In genomic region chr16:75485230-75486013, GRCh38 we compare ENCODE assay signal across 16 cellular contexts. TPM values are rescaled to one million over a fixed set of nuclear protein-coding genes. Genes with fewer than 3 reads are reported as not detected.
A peak's percentile ranks its signal among the peaks of the same experiment; 100 is the strongest.
DNase-seq lines count a peak whose midpoint lies in the region; ATAC-seq and TF ChIP-seq lines count a peak whose summit lies in the region.
"Had no signal": no experiment of that assay in that cellular context is flagged by ENCODE, and none has a peak within 500 bp of the region (broad histone marks: within the 10 kb centered on the region; RNA-seq: fewer than 3 reads in every experiment).

No MANE protein-coding gene starts in this region.

- H3F3A ChIP-seq in DOHH2 (ENCODE audit: control insufficient read depth, insufficient read depth) (no peaks in the 10 kb centered on the region), SK-N-SH (replicated peaks; ENCODE audit: insufficient read depth) (no peaks in the 10 kb centered on the region)

- POLR2A ChIA-PET in SK-N-SH (lab: Yijun Ruan, JAX), result no interaction called here

- no peaks in the 10 kb centered on the region for H3K79me2 ChIP-seq in DOHH2 (ENCODE audit: control insufficient read depth, low read length)
- no peaks in the 10 kb centered on the region for H3K79me2 ChIP-seq in SK-N-SH (ENCODE audit: insufficient read depth)

- H3K4me3 ChIP-seq in DOHH2 (ENCODE audit: low read length), result peak overlapping the region; percentile 17; the same call in 1 of the 2 replicates
- H3K4me3 ChIP-seq in stomach, result no peak overlapping the region
- no peak overlapping the region for H3K4me3 ChIP-seq in SK-N-SH (ENCODE audit: low read depth in 2 of 2, low read length in 1 of 2)

- ATAC-seq in GM21390 (IDR thresholded peaks at IDR 0.05; ENCODE audit: unreplicated experiment) (peak; percentile 40), HG03432 (IDR thresholded peaks at IDR 0.05; ENCODE audit: unreplicated experiment) (peak; percentile 63), foreskin keratinocyte (no peak)
- ATAC-seq: activated CD4-positive, alpha-beta T cell treated with anti-CD3 and anti-CD28 coated beads for 36 hours; activated T-cell treated with anti-CD3 and anti-CD28 coated beads, Interleukin-2, amount 50 U/mL, for 72 hours had no signal

- peak overlapping the region; percentile 46 for H3K4me2 ChIP-seq in DOHH2 (ENCODE audit: low read length)
- H3K4me2 ChIP-seq in SK-N-SH, result no peak overlapping the region

- H3K27me3 ChIP-seq in DOHH2 (ENCODE audit: control insufficient read depth, low read length) (no peaks in the 10 kb centered on the region), foreskin keratinocyte (no peaks in the 10 kb centered on the region), stomach (peaks cover 0 to 20% (median 0%) of the 10 kb centered on the region in 3 donors), SK-N-SH (ENCODE audit: insufficient read depth) (no peaks in the 10 kb centered on the region)

- H2AFZ ChIP-seq in SK-N-SH (ENCODE audit: low read depth), result no peak overlapping the region

- WGBS in stomach, 5 donors, result 72 to 90% (median 85%) methylated on average over 7 of the region's 7 CpGs
- whole genome bisulfite sequencing in SK-N-SH (ENCODE audit: low lambda C conversion rate), result 76% methylated on average over 7 of the region's 7 CpGs

- no peaks in the 10 kb centered on the region for H3K9me2 ChIP-seq in DOHH2 (replicated peaks; ENCODE audit: control insufficient read depth, low read length)
- H3K9me2 ChIP-seq in SK-N-SH, result no peaks in the 10 kb centered on the region

- H4K20me1 ChIP-seq in DOHH2 (ENCODE audit: control insufficient read depth, insufficient read depth, low read depth, low read length) (no peaks in the 10 kb centered on the region), SK-N-SH (ENCODE audit: insufficient read depth) (no peaks in the 10 kb centered on the region)

- 0 out of 2 replicates have a peak overlapping the region, but pooled peaks have one; percentile 6 for H3K27ac ChIP-seq in DOHH2 (ENCODE audit: low read depth, low read length)
- peak overlapping the region; percentile 90 for H3K27ac ChIP-seq in foreskin keratinocyte
- no peak overlapping the region for H3K27ac ChIP-seq in stomach
- no peak overlapping the region for H3K27ac ChIP-seq in SK-N-SH (ENCODE audit: low read depth in 2 of 2, low read length in 1 of 2)
- H3K27ac ChIP-seq: HL-60 had no signal

- H3K9me3 ChIP-seq in DOHH2 (ENCODE audit: control insufficient read depth, insufficient read depth, low read length) (no peaks in the 10 kb centered on the region), stomach (no peaks in the 10 kb centered on the region), SK-N-SH (no peaks in the 10 kb centered on the region)

- intact Hi-C loops in stomach (cut with DNase I; ENCODE audit: low total_unique reads), result no loop called here

- H3K36me3 ChIP-seq in DOHH2 (ENCODE audit: control insufficient read depth, low read length) (no peaks in the 10 kb centered on the region), stomach (no peaks in the 10 kb centered on the region), SK-N-SH (replicated peaks in 1 of 2; ENCODE audit: control insufficient read depth in 1 of 2, insufficient read depth in 2 of 2, low read length in 1 of 2) (no peaks in the 10 kb centered on the region)

- H3K4me1 ChIP-seq in DOHH2 (ENCODE audit: control insufficient read depth, low read length) (peaks cover 16% of the 10 kb centered on the region), foreskin keratinocyte (peaks cover 40% of the 10 kb centered on the region), stomach (no peaks in the 10 kb centered on the region), SK-N-SH (ENCODE audit: control insufficient read depth in 1 of 2, insufficient read depth in 2 of 2, low read depth in 1 of 2, low read length in 1 of 2) (no peaks in the 10 kb centered on the region)

- no peak for TF ChIP-seq CTCF in DOHH2 (IDR thresholded peaks at IDR 0.05; ENCODE audit: low read depth, low read length, poor library complexity, severe bottlenecking)
- TF ChIP-seq CTCF in foreskin keratinocyte (conservative IDR thresholded peaks at IDR 0.05), result no peak
- TF ChIP-seq CTCF in stomach (IDR thresholded peaks at IDR 0.05), result no peak
- no peak for TF ChIP-seq CTCF in SK-N-SH (IDR thresholded peaks at IDR 0.05)

- H3K9ac ChIP-seq in SK-N-SH, result no peak overlapping the region

- no peak for TF ChIP-seq RAD21 in SK-N-SH (IDR thresholded peaks at IDR 0.05; ENCODE audit: low read length)

- no peak for TF ChIP-seq POLR2A in stomach (IDR thresholded peaks at IDR 0.05)

- CTCF ChIA-PET in SK-N-SH (lab: Yijun Ruan, JAX), result interaction anchor here (0.7 to 3.0 kb wide), 5 partner anchors 13 to 65 kb away, joined by 3 to 12 read pairs (median 6); partner anchors contain the start of gene TMEM170A

- DNase-seq in foreskin keratinocyte (peak in 1 of 2 donors; percentile 17), stomach (no peak), dedifferentiated amniotic fluid mesenchymal stem cell (ENCODE audit: extremely low spot score) (no peak), NCI-H187 treated with DMSO at 0.1 percent for 48 hours (lab: John Stamatoyannopoulos, UW) (no peak), SK-N-SH (no peak)
- DNase-seq: activated CD4-positive, alpha-beta T cell treated with anti-CD3 and anti-CD28 coated beads for 36 hours; activated T-cell treated with anti-CD3 and anti-CD28 coated beads, Interleukin-2, amount 50 U/mL, for 72 hours; anterior cingulate cortex; dermis blood vessel endothelial cell; nucleus accumbens; T-helper 1 cell had no signal

- TF ChIP-seq EP300 in stomach (IDR thresholded peaks at IDR 0.05), result no peak
- TF ChIP-seq EP300 in SK-N-SH (IDR thresholded peaks at IDR 0.05; ENCODE audit: borderline replicate concordance in 1 of 2, low read depth in 1 of 2, low read length in 1 of 2), result no peak

TF ChIP-seq in SK-N-SH, 30 proteins besides CTCF, POLR2A, EP300 and RAD21 (continues in another document):
- no peak for TF ChIP-seq RXRA (IDR thresholded peaks at IDR 0.05; ENCODE audit: borderline replicate concordance, low read depth)
- TF ChIP-seq TAF1 (IDR thresholded peaks at IDR 0.05; ENCODE audit: borderline replicate concordance, low read depth, low read length), result no peak
- TF ChIP-seq TCF12 (IDR thresholded peaks at IDR 0.05), result no peak
- TF ChIP-seq, protein P1, sequence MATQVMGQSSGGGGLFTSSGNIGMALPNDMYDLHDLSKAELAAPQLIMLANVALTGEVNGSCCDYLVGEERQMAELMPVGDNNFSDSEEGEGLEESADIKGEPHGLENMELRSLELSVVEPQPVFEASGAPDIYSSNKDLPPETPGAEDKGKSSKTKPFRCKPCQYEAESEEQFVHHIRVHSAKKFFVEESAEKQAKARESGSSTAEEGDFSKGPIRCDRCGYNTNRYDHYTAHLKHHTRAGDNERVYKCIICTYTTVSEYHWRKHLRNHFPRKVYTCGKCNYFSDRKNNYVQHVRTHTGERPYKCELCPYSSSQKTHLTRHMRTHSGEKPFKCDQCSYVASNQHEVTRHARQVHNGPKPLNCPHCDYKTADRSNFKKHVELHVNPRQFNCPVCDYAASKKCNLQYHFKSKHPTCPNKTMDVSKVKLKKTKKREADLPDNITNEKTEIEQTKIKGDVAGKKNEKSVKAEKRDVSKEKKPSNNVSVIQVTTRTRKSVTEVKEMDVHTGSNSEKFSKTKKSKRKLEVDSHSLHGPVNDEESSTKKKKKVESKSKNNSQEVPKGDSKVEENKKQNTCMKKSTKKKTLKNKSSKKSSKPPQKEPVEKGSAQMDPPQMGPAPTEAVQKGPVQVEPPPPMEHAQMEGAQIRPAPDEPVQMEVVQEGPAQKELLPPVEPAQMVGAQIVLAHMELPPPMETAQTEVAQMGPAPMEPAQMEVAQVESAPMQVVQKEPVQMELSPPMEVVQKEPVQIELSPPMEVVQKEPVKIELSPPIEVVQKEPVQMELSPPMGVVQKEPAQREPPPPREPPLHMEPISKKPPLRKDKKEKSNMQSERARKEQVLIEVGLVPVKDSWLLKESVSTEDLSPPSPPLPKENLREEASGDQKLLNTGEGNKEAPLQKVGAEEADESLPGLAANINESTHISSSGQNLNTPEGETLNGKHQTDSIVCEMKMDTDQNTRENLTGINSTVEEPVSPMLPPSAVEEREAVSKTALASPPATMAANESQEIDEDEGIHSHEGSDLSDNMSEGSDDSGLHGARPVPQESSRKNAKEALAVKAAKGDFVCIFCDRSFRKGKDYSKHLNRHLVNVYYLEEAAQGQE (IDR thresholded peaks at IDR 0.05; ENCODE audit: low read depth, low read length), result no peak
- no peak for TF ChIP-seq SMC3 (IDR thresholded peaks at IDR 0.05; ENCODE audit: low read depth, low read length)
- TF ChIP-seq FOXM1 (IDR thresholded peaks at IDR 0.05; ENCODE audit: low read depth), result no peak
- no peak for TF ChIP-seq RCOR1 (IDR thresholded peaks at IDR 0.05; ENCODE audit: low read length)
- TF ChIP-seq ELF1 (IDR thresholded peaks at IDR 0.05), result no peak
- no peak for TF ChIP-seq CHD2 (IDR thresholded peaks at IDR 0.05; ENCODE audit: low read length, partially characterized antibody)

RNA-seq across cellular contexts. Expression of gene CHST6, which starts 9.8 kb away (rescaled TPM):
- total RNA-seq in foreskin keratinocyte (1.4 and 1.5 TPM in 2 replicates), stomach (under 1 TPM in 2 of 5 donors, not detected in 3; 0.29 to 0.73 TPM)
- polyA plus RNA-seq in foreskin keratinocyte (0.44 and 0.65 TPM in 2 replicates), stomach (under 1 TPM in 1 of 3 donors, not detected in 2; 0.23 TPM), SK-N-SH (2012; rRNA removed) (0.26 and 0.30 TPM in 2 replicates)
- polyA plus RNA-seq in SK-N-SH (2012; cell fraction: cytosol; rRNA removed), result 0.17 and 0.19 TPM in 2 replicates
- 0.27 and 0.31 TPM in 2 replicates for polyA plus RNA-seq in SK-N-SH (2012; cell fraction: nucleus; rRNA removed)
- total RNA-seq: activated CD4-positive, alpha-beta T cell treated with anti-CD3 and anti-CD28 coated beads for 36 hours had no signal

RNA-seq across cellular contexts. Expression of gene TMEM170A, which starts 20.9 kb away (rescaled TPM):
- total RNA-seq in foreskin keratinocyte (14.5 and 18.0 TPM in 2 replicates), stomach (100 to 1,000 TPM in 1 of 5 donors, 10 to 100 TPM in 3, 1 to 10 TPM in 1; 7.6 to 134 (median 12.0) TPM)
- polyA plus RNA-seq in foreskin keratinocyte (7.4 and 8.6 TPM in 2 replicates), stomach (1 to 10 TPM; 3.6 to 4.1 (median 3.7) TPM), SK-N-SH (2012; rRNA removed) (9.2 and 11.0 TPM in 2 replicates)
- 9.3 and 10.1 TPM in 2 replicates for polyA plus RNA-seq in SK-N-SH (2012; cell fraction: cytosol; rRNA removed)
- 9.7 and 11.5 TPM in 2 replicates for polyA plus RNA-seq in SK-N-SH (2012; cell fraction: nucleus; rRNA removed)

RNA-seq across cellular contexts. Expression of gene CHST5, which starts 50.5 kb away (rescaled TPM):
- total RNA-seq in foreskin keratinocyte (0.04 TPM in 1 of 2 replicates, not detected in the other), stomach (10 to 100 TPM in 1 of 5 donors, 1 to 10 TPM in 3, not detected in 1; 1.1 to 23.2 (median 3.0) TPM)
- polyA plus RNA-seq in foreskin keratinocyte (0.04 TPM in 1 of 2 replicates, not detected in the other), stomach (under 1 TPM in 1 of 3 donors, not detected in 2; 0.05 TPM), SK-N-SH (2012; rRNA removed) (0.18 and 0.49 TPM in 2 replicates)
- 0.01 and 0.10 TPM in 2 replicates for polyA plus RNA-seq in SK-N-SH (2012; cell fraction: cytosol; rRNA removed)
- polyA plus RNA-seq in SK-N-SH (2012; cell fraction: nucleus; rRNA removed), result 0.70 and 0.83 TPM in 2 replicates
- total RNA-seq: dermis blood vessel endothelial cell had no signal
- polyA plus RNA-seq: AG04450 had no signal

RNA-seq across cellular contexts. Expression of gene CFDP1, which starts 52.1 kb away (rescaled TPM):
- 47.3 and 52.5 TPM in 2 replicates for total RNA-seq in foreskin keratinocyte
- 50.5 and 55.2 TPM in 2 replicates for polyA plus RNA-seq in foreskin keratinocyte
- 100 to 1,000 TPM in 1 of 5 donors, 10 to 100 TPM in 3, not detected in 1; 25.8 to 104 (median 63.9) TPM for total RNA-seq in stomach
- polyA plus RNA-seq in stomach, result 100 to 1,000 TPM in 1 of 3 donors, 10 to 100 TPM in 2; 49.4 to 126 (median 60.7) TPM
- polyA plus RNA-seq in SK-N-SH (2012; rRNA removed), result 37.9 and 46.0 TPM in 2 replicates
- 60.6 and 90.4 TPM in 2 replicates for polyA plus RNA-seq in SK-N-SH (2012; cell fraction: cytosol; rRNA removed)
- polyA plus RNA-seq in SK-N-SH (2012; cell fraction: nucleus; rRNA removed), result 18.4 and 20.5 TPM in 2 replicates

Comparison
In these comparisons a context has a peak if more than half of its experiments do, and no peak if none do; other contexts are left out.
1. H3K27ac ChIP-seq: peak in DOHH2 (single experiment) and foreskin keratinocyte (single experiment); none in stomach (0 of 5) and SK-N-SH (0 of 2).